In the genomic region with DNA sequence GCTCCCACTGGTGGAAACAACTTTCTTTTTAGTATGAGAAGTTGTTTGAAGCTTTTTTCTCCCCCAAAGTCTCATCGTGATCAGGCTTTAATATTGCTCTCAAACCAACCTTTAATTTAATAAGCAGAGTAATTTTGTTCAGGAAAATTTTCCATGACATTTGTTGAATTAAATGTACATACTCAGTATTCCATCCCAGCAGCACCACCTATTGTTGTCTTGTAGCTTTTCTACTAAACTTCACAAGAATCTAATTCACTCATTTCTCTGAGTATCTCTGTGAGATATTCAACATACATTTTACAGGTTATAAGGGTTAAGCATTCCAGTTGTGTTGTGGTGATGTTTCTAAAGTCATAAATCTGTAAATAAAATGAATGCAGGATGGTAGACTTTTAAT, we compare ENCODE assay signal across 21 cellular contexts.
DNase-seq lines count a peak whose midpoint lies in the region; ATAC-seq and TF ChIP-seq lines count a peak whose summit lies in the region.
"Had no signal": no experiment of that assay in that cellular context is flagged by ENCODE, and none has a peak within 500 bp of the region (broad histone marks: within the 10 kb centered on the region; RNA-seq: fewer than 3 reads in every experiment).

No MANE protein-coding gene starts in this region.

- POLR2A ChIA-PET in MCF 10A (lab: Yijun Ruan, JAX) (interaction anchor here (0.9 kb wide), 1 partner anchor 10 kb away, joined by 3 read pairs; no protein-coding TSS in a partner anchor), SK-N-SH (lab: Yijun Ruan, JAX) (interaction anchor here (0.9 to 3.3 kb wide), 11 partner anchors 182 to 260 kb away, joined by 3 to 30 read pairs (median 9); a partner anchor contains a TSS)

- no peaks in the 10 kb centered on the region for H4K20me1 ChIP-seq in SK-N-SH (ENCODE audit: insufficient read depth)

- peak; percentile 85 for TF ChIP-seq RAD21 in SK-N-SH (IDR thresholded peaks at IDR 0.05; ENCODE audit: low read length)

- no peak for TF ChIP-seq POLR2A in breast epithelium (IDR thresholded peaks at IDR 0.05)

- H3K4me1 ChIP-seq in breast epithelium (no peaks in the 10 kb centered on the region), SK-N-SH (ENCODE audit: control insufficient read depth in 1 of 2, insufficient read depth in 2 of 2, low read depth in 1 of 2, low read length in 1 of 2) (peaks cover 0 to 31% of the 10 kb centered on the region in 2 experiments; a peak in 2 of 4 replicates), thoracic aorta (ENCODE audit: control insufficient read depth in 1 of 2, low read depth in 2 of 2) (peaks cover 0 to 11% of the 10 kb centered on the region in 2 donors)
- H3K4me1 ChIP-seq: psoas muscle had no signal

- TF ChIP-seq CTCF in MCF 10A (IDR thresholded peaks at IDR 0.05; ENCODE audit: unreplicated experiment) (peak; percentile 28), breast epithelium (IDR thresholded peaks at IDR 0.05) (no peak), SK-N-SH (IDR thresholded peaks at IDR 0.05) (peak; percentile 56), fibroblast of pulmonary artery (IDR thresholded peaks at IDR 0.05; ENCODE audit: low read length, missing control alignments) (peak; percentile 39), thoracic aorta (IDR thresholded peaks at IDR 0.05) (peak; percentile 31)

- H3K79me2 ChIP-seq in SK-N-SH (ENCODE audit: insufficient read depth), result no peaks in the 10 kb centered on the region

- no peak overlapping the region for H3K4me3 ChIP-seq in breast epithelium
- no peak overlapping the region for H3K4me3 ChIP-seq in SK-N-SH (ENCODE audit: low read depth in 2 of 2, low read length in 1 of 2)
- H3K4me3 ChIP-seq in fibroblast of pulmonary artery (replicated peaks; ENCODE audit: low read depth, low read length), result no peak overlapping the region
- H3K4me3 ChIP-seq in thoracic aorta, result no peak overlapping the region
- H3K4me3 ChIP-seq: coronary artery, lung, psoas muscle had no signal

- H3K9me2 ChIP-seq in SK-N-SH, result no peaks in the 10 kb centered on the region

- CTCF ChIA-PET in MCF 10A (lab: Yijun Ruan, JAX) (interaction anchor here (0.7 to 1.3 kb wide), 5 partner anchors 13 to 429 kb away, joined by 3 to 5 read pairs (median 3); no protein-coding TSS in a partner anchor), SK-N-SH (lab: Yijun Ruan, JAX) (interaction anchor here (0.6 to 3.3 kb wide), 26 partner anchors 11 to 512 kb away, joined by 3 to 27 read pairs (median 4); a partner anchor contains a TSS)

- DNase-seq in MCF 10A (ENCODE audit: unreplicated experiment), result no peak
- no peak for DNase-seq in breast epithelium (ENCODE audit: low spot score in 2 of 2)
- no peak for DNase-seq in SK-N-SH
- peak; percentile 58 for DNase-seq in fibroblast of pulmonary artery (ENCODE audit: low read depth)
- no peak for DNase-seq in thoracic aorta (ENCODE audit: low spot score)
- no peak for DNase-seq in Ammon's horn (ENCODE audit: low spot score)
- no peak for DNase-seq in NCI-H1105 treated with DMSO at 0.1 percent for 48 hours (lab: John Stamatoyannopoulos, UW)
- DNase-seq in activated naive CD4-positive, alpha-beta T cell treated with Interleukin-2 at 50 U/mL for 16 hours, result no peak
- DNase-seq: activated CD4-positive, alpha-beta T cell treated with anti-CD3 and anti-CD28 coated beads, Interleukin-2, amount 50 U/mL, for 1 hour; activated T-cell treated with anti-CD3 and anti-CD28 coated beads, Interleukin-2, amount 50 U/mL, for 4 hours; GF-D8; naive thymus-derived CD8-positive, alpha-beta T cell; NCI-H2029 treated with DMSO at 0.1 percent for 48 hours; NCI-H748 treated with DMSO at 0.1 percent for 48 hours; psoas muscle; stimulated activated CD4-positive, alpha-beta T cell treated with anti-CD3 and anti-CD28 coated beads, Interleukin-15, amount 100 ng/mL, for 24 hours had no signal

- H3K9me3 ChIP-seq in breast epithelium (no peaks in the 10 kb centered on the region), SK-N-SH (no peaks in the 10 kb centered on the region), thoracic aorta (no peaks in the 10 kb centered on the region)
- H3K9me3 ChIP-seq: psoas muscle had no signal

- no peak; a peak in 1 of 4 replicates for TF ChIP-seq EP300 in SK-N-SH (IDR thresholded peaks at IDR 0.05; ENCODE audit: borderline replicate concordance in 1 of 2, low read depth in 1 of 2, low read length in 1 of 2)

- H3F3A ChIP-seq in SK-N-SH (replicated peaks; ENCODE audit: insufficient read depth), result no peaks in the 10 kb centered on the region

- no peak overlapping the region for H3K27ac Mint-ChIP-seq in MCF 10A (ENCODE audit: low read depth, unreplicated experiment)
- H3K27ac Mint-ChIP-seq: naive thymus-derived CD8-positive, alpha-beta T cell had no signal

- 0 out of 2 replicates have a peak overlapping the region, but pooled peaks have one; percentile 17 for H2AFZ ChIP-seq in SK-N-SH (ENCODE audit: low read depth)

- 3% methylated on average over 1 of the region's 1 CpG for WGBS in SK-N-SH (ENCODE audit: low lambda C conversion rate)

- no peaks in the 10 kb centered on the region for H3K36me3 Mint-ChIP-seq in MCF 10A (ENCODE audit: insufficient read depth, unreplicated experiment)
- H3K36me3 Mint-ChIP-seq: naive thymus-derived CD8-positive, alpha-beta T cell had no signal

- H3K9me3 Mint-ChIP-seq in MCF 10A (ENCODE audit: unreplicated experiment), result no peaks in the 10 kb centered on the region
- H3K9me3 Mint-ChIP-seq: activated T-cell treated with anti-CD3 and anti-CD28 coated beads, Interleukin-2, amount 50 U/mL, for 4 hours had no signal

- H3K9ac ChIP-seq in SK-N-SH, result no peak overlapping the region

- no TSS peak for BruUV-seq in MCF 10A (replicated peaks; lab: Mats Ljungman, UMichigan)

- ATAC-seq in thoracic aorta (ENCODE audit: insufficient number of reproducible peaks, low FRiP score, low read depth), result no peak
- ATAC-seq: activated T-cell treated with anti-CD3 and anti-CD28 coated beads, Interleukin-2, amount 50 U/mL, for 4 hours; esophagus mucosa; naive thymus-derived CD8-positive, alpha-beta T cell; psoas muscle had no signal

- H3K27me3 ChIP-seq in breast epithelium, result no peaks in the 10 kb centered on the region
- no peaks in the 10 kb centered on the region for H3K27me3 ChIP-seq in SK-N-SH (ENCODE audit: insufficient read depth)
- H3K27me3 ChIP-seq in thoracic aorta (replicated peaks; ENCODE audit: insufficient read depth), result no peaks in the 10 kb centered on the region

- peaks cover 78% of the 10 kb centered on the region for H3K27me3 Mint-ChIP-seq in MCF 10A (ENCODE audit: insufficient read depth, unreplicated experiment)

- H3K4me2 ChIP-seq in SK-N-SH, result no peak overlapping the region

- H3K27ac ChIP-seq in breast epithelium, result no peak overlapping the region
- H3K27ac ChIP-seq in SK-N-SH (ENCODE audit: low read depth in 2 of 2, low read length in 1 of 2), result peak overlapping the region in 1 of 2 experiments; percentile 96; a peak in 2 of 4 replicates
- H3K27ac ChIP-seq in thoracic aorta, result no peak overlapping the region
- H3K27ac ChIP-seq: 22Rv1, coronary artery, psoas muscle, RWPE1 had no signal

- intact Hi-C loops in MCF 10A (cut with micrococcal nuclease) (loop anchor here (1.0 kb wide), 1 partner anchor 328 kb away; no protein-coding TSS in a partner anchor), breast epithelium (cut with DNase I; ENCODE audit: low total_unique reads) (no loop called here)

- H3K36me3 ChIP-seq in breast epithelium (no peaks in the 10 kb centered on the region), SK-N-SH (replicated peaks in 1 of 2; ENCODE audit: control insufficient read depth in 1 of 2, insufficient read depth in 2 of 2, low read length in 1 of 2) (no peaks in the 10 kb centered on the region), thoracic aorta (no peaks in the 10 kb centered on the region)

- H3K4me3 Mint-ChIP-seq in MCF 10A (ENCODE audit: unreplicated experiment), result no peak overlapping the region
- H3K4me3 Mint-ChIP-seq: activated T-cell treated with anti-CD3 and anti-CD28 coated beads, Interleukin-2, amount 50 U/mL, for 4 hours; naive thymus-derived CD8-positive, alpha-beta T cell had no signal

- H3K4me1 Mint-ChIP-seq in MCF 10A (ENCODE audit: insufficient read depth, unreplicated experiment), result no peaks in the 10 kb centered on the region
- H3K4me1 Mint-ChIP-seq: naive thymus-derived CD8-positive, alpha-beta T cell had no signal

TF ChIP-seq in SK-N-SH, 30 proteins besides CTCF, POLR2A, EP300 and RAD21 (continues in another document):
- TF ChIP-seq, protein P1, sequence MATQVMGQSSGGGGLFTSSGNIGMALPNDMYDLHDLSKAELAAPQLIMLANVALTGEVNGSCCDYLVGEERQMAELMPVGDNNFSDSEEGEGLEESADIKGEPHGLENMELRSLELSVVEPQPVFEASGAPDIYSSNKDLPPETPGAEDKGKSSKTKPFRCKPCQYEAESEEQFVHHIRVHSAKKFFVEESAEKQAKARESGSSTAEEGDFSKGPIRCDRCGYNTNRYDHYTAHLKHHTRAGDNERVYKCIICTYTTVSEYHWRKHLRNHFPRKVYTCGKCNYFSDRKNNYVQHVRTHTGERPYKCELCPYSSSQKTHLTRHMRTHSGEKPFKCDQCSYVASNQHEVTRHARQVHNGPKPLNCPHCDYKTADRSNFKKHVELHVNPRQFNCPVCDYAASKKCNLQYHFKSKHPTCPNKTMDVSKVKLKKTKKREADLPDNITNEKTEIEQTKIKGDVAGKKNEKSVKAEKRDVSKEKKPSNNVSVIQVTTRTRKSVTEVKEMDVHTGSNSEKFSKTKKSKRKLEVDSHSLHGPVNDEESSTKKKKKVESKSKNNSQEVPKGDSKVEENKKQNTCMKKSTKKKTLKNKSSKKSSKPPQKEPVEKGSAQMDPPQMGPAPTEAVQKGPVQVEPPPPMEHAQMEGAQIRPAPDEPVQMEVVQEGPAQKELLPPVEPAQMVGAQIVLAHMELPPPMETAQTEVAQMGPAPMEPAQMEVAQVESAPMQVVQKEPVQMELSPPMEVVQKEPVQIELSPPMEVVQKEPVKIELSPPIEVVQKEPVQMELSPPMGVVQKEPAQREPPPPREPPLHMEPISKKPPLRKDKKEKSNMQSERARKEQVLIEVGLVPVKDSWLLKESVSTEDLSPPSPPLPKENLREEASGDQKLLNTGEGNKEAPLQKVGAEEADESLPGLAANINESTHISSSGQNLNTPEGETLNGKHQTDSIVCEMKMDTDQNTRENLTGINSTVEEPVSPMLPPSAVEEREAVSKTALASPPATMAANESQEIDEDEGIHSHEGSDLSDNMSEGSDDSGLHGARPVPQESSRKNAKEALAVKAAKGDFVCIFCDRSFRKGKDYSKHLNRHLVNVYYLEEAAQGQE (IDR thresholded peaks at IDR 0.05; ENCODE audit: low read depth, low read length), result no peak
- TF ChIP-seq TCF12 (IDR thresholded peaks at IDR 0.05) (no peak), NRF1 (IDR thresholded peaks at IDR 0.05; ENCODE audit: low read depth, low read length) (no peak)
- TF ChIP-seq, protein P2, sequence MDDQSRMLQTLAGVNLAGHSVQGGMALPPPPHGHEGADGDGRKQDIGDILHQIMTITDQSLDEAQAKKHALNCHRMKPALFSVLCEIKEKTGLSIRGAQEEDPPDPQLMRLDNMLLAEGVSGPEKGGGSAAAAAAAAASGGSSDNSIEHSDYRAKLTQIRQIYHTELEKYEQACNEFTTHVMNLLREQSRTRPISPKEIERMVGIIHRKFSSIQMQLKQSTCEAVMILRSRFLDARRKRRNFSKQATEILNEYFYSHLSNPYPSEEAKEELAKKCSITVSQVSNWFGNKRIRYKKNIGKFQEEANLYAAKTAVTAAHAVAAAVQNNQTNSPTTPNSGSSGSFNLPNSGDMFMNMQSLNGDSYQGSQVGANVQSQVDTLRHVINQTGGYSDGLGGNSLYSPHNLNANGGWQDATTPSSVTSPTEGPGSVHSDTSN (IDR thresholded peaks at IDR 0.05), result no peak

Comparison
In these comparisons a context has a peak if more than half of its experiments do, and no peak if none do; other contexts are left out.
1. CTCF ChIP-seq: peak in MCF 10A (single experiment), SK-N-SH (single experiment), fibroblast of pulmonary artery (single experiment) and thoracic aorta (single experiment); none in breast epithelium (0 of 3).